28 cellular contexts compared by ENCODE assay signal in the genomic region with DNA sequence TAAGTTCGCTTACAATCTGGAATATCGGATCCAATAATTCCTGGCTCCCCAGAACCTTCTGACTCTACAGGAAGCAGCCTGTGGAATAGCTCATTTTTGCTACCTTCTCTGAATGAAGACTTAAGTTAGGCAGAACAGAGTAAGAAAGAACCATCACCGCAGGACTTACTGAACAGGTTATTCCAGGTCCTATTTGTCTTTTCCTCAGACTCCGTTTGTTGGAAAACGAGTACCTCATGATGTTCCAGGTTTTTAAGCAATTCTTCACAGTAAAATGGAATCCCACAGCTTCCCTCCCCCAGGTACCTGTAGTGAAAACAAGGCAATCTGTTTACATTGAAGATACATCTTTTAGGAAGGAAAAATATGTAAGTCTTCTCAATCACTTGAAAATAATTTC. TPM values are rescaled to one million over a fixed set of nuclear protein-coding genes. Genes with fewer than 3 reads are reported as not detected.
"Had no signal": no experiment of that assay in that cellular context is flagged by ENCODE, and none has a peak within 500 bp of the region (broad histone marks: within the 10 kb centered on the region; RNA-seq: fewer than 3 reads in every experiment).

No MANE protein-coding gene starts in this region.

- DNase-seq: activated CD4-positive, alpha-beta T cell treated with anti-CD3 and anti-CD28 coated beads for 48 hours; activated CD4-positive, alpha-beta T cell treated with anti-CD3 and anti-CD28 coated beads, Interleukin-2, amount 50 U/mL, for 4 hours; activated CD4-positive, CD25-positive, alpha-beta regulatory T cell treated with anti-CD3 and anti-CD28 coated beads, Interleukin-2, amount 50 U/mL, for 72 hours; activated CD8-positive, alpha-beta memory T cell treated with anti-CD3 and anti-CD28 coated beads, Interleukin-2, amount 10 ng/mL, durations not matched to agents 7 days and 5 days; activated effector memory CD4-positive, alpha-beta T cell treated with Interleukin-2 at 50 U/mL for 16 hours; activated naive CD4-positive, alpha-beta T cell; activated T-cell treated with anti-CD3 and anti-CD28 coated beads, Interleukin-2, amount 50 U/mL, for 24 hours; cerebellar nuclear complex; KG1; MG63; MV-4-11; NCI-H1092 treated with DMSO at 0.1 percent for 48 hours; NCI-H1436; NCI-H1694 treated with DMSO at 0.1 percent for 48 hours; NCI-H2081; NCI-H446; NCI-H524; NCI-H82; Peyer's patch; Right ventricle myocardium superior; SJCRH30; SK-N-SH; SW 1271 had no signal

- FAIRE-seq: astrocyte had no signal

- ATAC-seq: activated CD8-positive, alpha-beta memory T cell treated with anti-CD3 and anti-CD28 coated beads, Interleukin-2, amount 10 ng/mL, durations not matched to agents 7 days and 5 days; WTC11 had no signal

- H3K27me3 ChIP-seq: cardiac muscle cell, MG63, Peyer's patch, SJCRH30 had no signal

- H3K27ac ChIP-seq: cardiac muscle cell, Peyer's patch, RWPE1, SJCRH30 had no signal

- H3K36me3 ChIP-seq: cardiac muscle cell, MG63, Peyer's patch, SJCRH30 had no signal

- H3K4me3 ChIP-seq: cardiac muscle cell, MG63, Peyer's patch, SJCRH30 had no signal

RNA-seq across cellular contexts. Expression of gene ADCY10, which starts 59.8 kb away (rescaled TPM):
- total RNA-seq: activated T-helper 1 cell treated with anti-CD3 and anti-CD28 coated beads, Interleukin-12 subunit alpha, Interleukin-12 subunit beta, Interleukin-2, Interleukin-4 antibody, amounts not matched to agents 30 ng/mL and 10 ng/mL and 1 ng/mL, durations not matched to agents 14 hours and 24 hours and 36 hours had no signal
